Comparison of ENCODE assay signal across 18 cellular contexts in genomic region chr3:46383211-46383945, GRCh38. TPM values are rescaled to one million over a fixed set of nuclear protein-coding genes. Genes with fewer than 3 reads are reported as not detected.
DNase-seq lines count a peak whose midpoint lies in the region; ATAC-seq and TF ChIP-seq lines count a peak whose summit lies in the region.
"Had no signal": no experiment of that assay in that cellular context is flagged by ENCODE, and none has a peak within 500 bp of the region (broad histone marks: within the 10 kb centered on the region; RNA-seq: fewer than 3 reads in every experiment).

No MANE protein-coding gene starts in this region.

- POLR2A ChIA-PET in PC-9 (lab: Charles Lee; ENCODE audit: unreplicated experiment): interaction anchor here (0.6 kb wide), 1 partner anchor 64 kb away, joined by 3 read pairs; no protein-coding TSS in a partner anchor

- peaks cover 35% of the 10 kb centered on the region for H3F3A ChIP-seq in PC-9 (ENCODE audit: insufficient read depth, low read depth)

- H3K4me2 ChIP-seq in Karpas-422 (ENCODE audit: low read depth, low read length, poor library complexity, severe bottlenecking) (peak overlapping the region; percentile 71), PC-9 (no peak overlapping the region)

- H3K36me3 ChIP-seq in Karpas-422 (ENCODE audit: insufficient read depth, low read length) (no peaks in the 10 kb centered on the region), stomach (no peaks in the 10 kb centered on the region), WERI-Rb-1 (no peaks in the 10 kb centered on the region), PC-9 (ENCODE audit: low read depth) (peaks cover 9% of the 10 kb centered on the region)
- H3K36me3 ChIP-seq: brain microvascular endothelial cell had no signal

- no peaks in the 10 kb centered on the region for H3K79me2 ChIP-seq in Karpas-422 (ENCODE audit: low read length)
- H3K79me2 ChIP-seq in PC-9 (ENCODE audit: low read depth): peaks cover 6% of the 10 kb centered on the region

- H2AFZ ChIP-seq in Karpas-422 (ENCODE audit: low read length) (peak overlapping the region; percentile 40; the same call in 1 of the 2 replicates), PC-9 (no peak overlapping the region)

- H3K4me3 Mint-ChIP-seq in effector memory CD8-positive, alpha-beta T cell: peak overlapping the region in 1 of 2 donors; percentile 22

- H3K27ac Mint-ChIP-seq in effector memory CD8-positive, alpha-beta T cell: peak overlapping the region in 1 of 2 donors; percentile 29

- CTCF ChIA-PET in PC-9 (lab: Charles Lee): no interaction called here

- intact Hi-C loops in Right ventricle myocardium inferior (cut with DNase I): no loop called here
- intact Hi-C loops in Right ventricle myocardium superior (cut with DNase I): no loop called here
- intact Hi-C loops in stomach (cut with DNase I; ENCODE audit: low total_unique reads): no loop called here
- intact Hi-C loops in PC-9 (cut with micrococcal nuclease; ENCODE audit: unreplicated experiment): loop anchor here (5.0 kb wide), 1 partner anchor 174 kb away; no protein-coding TSS in a partner anchor

- H3K36me3 Mint-ChIP-seq in effector memory CD8-positive, alpha-beta T cell (ENCODE audit: insufficient read depth): peaks cover 5% of the 10 kb centered on the region

- peak overlapping the region; percentile 90 for H3K27ac ChIP-seq in Karpas-422 (ENCODE audit: low read length)
- H3K27ac ChIP-seq in stomach: no peak overlapping the region
- H3K27ac ChIP-seq in WERI-Rb-1: no peak overlapping the region
- H3K27ac ChIP-seq in PC-9: no peak overlapping the region
- H3K27ac ChIP-seq: brain microvascular endothelial cell had no signal

- H4K20me1 ChIP-seq in Karpas-422 (ENCODE audit: insufficient read depth, low read depth, low read length) (no peaks in the 10 kb centered on the region), PC-9 (ENCODE audit: insufficient read depth) (no peaks in the 10 kb centered on the region)

- TF ChIP-seq EP300 in stomach (IDR thresholded peaks at IDR 0.05): no peak

- peak overlapping the region; percentile 53 for H3K9ac ChIP-seq in Karpas-422 (ENCODE audit: low read length)

- no TSS peak for BruUV-seq in PC-9 (replicated peaks; lab: Mats Ljungman, UMichigan)

- H3K4me1 Mint-ChIP-seq in effector memory CD8-positive, alpha-beta T cell (ENCODE audit: low read depth in 2 of 2): peaks cover 23 to 28% of the 10 kb centered on the region in 2 donors

- no peak for TF ChIP-seq POLR2A in stomach (IDR thresholded peaks at IDR 0.05)

- H3K9me2 ChIP-seq in Karpas-422 (replicated peaks; ENCODE audit: insufficient read depth, low read length) (no peaks in the 10 kb centered on the region), PC-9 (ENCODE audit: insufficient read depth) (no peaks in the 10 kb centered on the region)

- DNase-seq in Right ventricle myocardium inferior (ENCODE audit: missing footprints) (no peak), Right ventricle myocardium superior (no peak), Karpas-422 (peak; percentile 71), stomach (peak; percentile 55), WERI-Rb-1 (no peak), PC-9 (no peak), NCI-H446 (lab: John Stamatoyannopoulos, UW) (no peak)
- no peak for DNase-seq in effector memory CD8-positive, alpha-beta T cell
- DNase-seq: activated gamma-delta T cell treated with Interleukin-2 at 50 U/mL for 16 hours; AML-193; brain microvascular endothelial cell; DMS79; effector CD8-positive, alpha-beta T cell; NCI-H187 treated with DMSO at 0.1 percent for 48 hours; NCI-H774; SIG-M5 had no signal

- H3K27me3 Mint-ChIP-seq in effector memory CD8-positive, alpha-beta T cell: no peaks in the 10 kb centered on the region

- TF ChIP-seq CTCF in stomach (IDR thresholded peaks at IDR 0.05) (no peak), WERI-Rb-1 (IDR thresholded peaks at IDR 0.05; ENCODE audit: low read depth, low read length) (no peak), PC-9 (conservative IDR thresholded peaks at IDR 0.05) (no peak)

- H3K9me3 ChIP-seq in Karpas-422 (ENCODE audit: low read length) (no peaks in the 10 kb centered on the region), stomach (no peaks in the 10 kb centered on the region), WERI-Rb-1 (ENCODE audit: severe bottlenecking) (no peaks in the 10 kb centered on the region), PC-9 (ENCODE audit: insufficient read depth, low read depth) (no peaks in the 10 kb centered on the region; the same call in 1 of the 2 replicates)

- H3K4me1 ChIP-seq in Karpas-422 (ENCODE audit: low read length): peaks cover 35% of the 10 kb centered on the region
- H3K4me1 ChIP-seq in stomach: peaks cover 0 to 35% (median 20%) of the 10 kb centered on the region in 4 donors
- H3K4me1 ChIP-seq in PC-9 (replicated peaks; ENCODE audit: insufficient read depth): peaks cover 57% of the 10 kb centered on the region

- WGBS in stomach, 5 donors: 49 to 75% (median 64%) methylated on average over 6 of the region's 6 CpGs

- ATAC-seq in Right ventricle myocardium inferior (peak; percentile 10), Right ventricle myocardium superior (ENCODE audit: poor library complexity) (no peak)
- peak; percentile 28 for ATAC-seq in effector memory CD8-positive, alpha-beta T cell (replicated peaks)

- peak overlapping the region; percentile 52 for H3K4me3 ChIP-seq in Karpas-422 (ENCODE audit: low read length)
- no peak overlapping the region for H3K4me3 ChIP-seq in stomach
- H3K4me3 ChIP-seq in WERI-Rb-1 (ENCODE audit: low read depth, low read length): no peak overlapping the region
- no peak overlapping the region for H3K4me3 ChIP-seq in PC-9

- H3K27me3 ChIP-seq in Karpas-422 (ENCODE audit: low read length) (no peaks in the 10 kb centered on the region), stomach (no peaks in the 10 kb centered on the region), WERI-Rb-1 (ENCODE audit: insufficient read depth, low read depth, severe bottlenecking) (peaks cover 82% of the 10 kb centered on the region), PC-9 (ENCODE audit: insufficient read depth, low read depth) (no peaks in the 10 kb centered on the region)
- H3K27me3 ChIP-seq: brain microvascular endothelial cell had no signal

- H3K9me3 Mint-ChIP-seq in effector memory CD8-positive, alpha-beta T cell: no peaks in the 10 kb centered on the region

RNA-seq across cellular contexts. Expression of gene CCR5, which starts 12.6 kb away (rescaled TPM):
- 0.49 TPM for total RNA-seq in Right ventricle myocardium inferior
- total RNA-seq in Right ventricle myocardium superior: 0.24 TPM
- not detected in 2 replicates for total RNA-seq in Karpas-422 (2014; rRNA removed; shearing (Covaris generic); ENCODE audit: low replicate concordance)
- 1 to 10 TPM in 1 of 5 donors, under 1 TPM in 1, not detected in 3; 0.18 to 9.4 TPM for total RNA-seq in stomach
- polyA plus RNA-seq in stomach: 1 to 10 TPM in 1 of 3 donors, under 1 TPM in 2; 0.44 to 2.0 (median 0.68) TPM
- total RNA-seq in PC-9 (2021): not detected in 2 replicates
- total RNA-seq: LHCN-M2, temporal lobe had no signal

RNA-seq across cellular contexts. Expression of gene CCRL2, which starts 23.7 kb away (rescaled TPM):
- total RNA-seq in Right ventricle myocardium inferior (1.2 TPM), Right ventricle myocardium superior (1.1 TPM), stomach (1 to 10 TPM in 2 of 5 donors, not detected in 3; 2.8 to 5.2 TPM), PC-9 (2021) (1.2 TPM in 2 replicates)
- total RNA-seq in Karpas-422 (2014; rRNA removed; shearing (Covaris generic); ENCODE audit: low replicate concordance): 0.14 TPM in 1 of 2 replicates, not detected in the other
- 1 to 10 TPM in 2 of 3 donors, under 1 TPM in 1; 0.76 to 2.0 (median 1.5) TPM for polyA plus RNA-seq in stomach

RNA-seq across cellular contexts. Expression of gene CCR2, which starts 29.5 kb away (rescaled TPM):
- 0.89 TPM for total RNA-seq in Right ventricle myocardium inferior
- 0.91 TPM for total RNA-seq in Right ventricle myocardium superior
- not detected in 2 replicates for total RNA-seq in Karpas-422 (2014; rRNA removed; shearing (Covaris generic); ENCODE audit: low replicate concordance)
- total RNA-seq in stomach: 1 to 10 TPM in 1 of 5 donors, under 1 TPM in 1, not detected in 3; 0.37 to 2.5 TPM
- polyA plus RNA-seq in stomach: under 1 TPM; 0.45 to 0.81 (median 0.61) TPM
- not detected in 2 replicates for total RNA-seq in PC-9 (2021)
- total RNA-seq: LHCN-M2 had no signal

Comparison
In these comparisons a context has a peak if more than half of its experiments do, and no peak if none do; other contexts are left out.
1. DNase-seq: peak in Karpas-422 (single experiment) and stomach (single experiment); none in Right ventricle myocardium inferior (single experiment), Right ventricle myocardium superior (single experiment), effector memory CD8-positive, alpha-beta T cell (0 of 3), WERI-Rb-1 (single experiment), PC-9 (0 of 2) and NCI-H446 (0 of 2).